15 cellular contexts compared by ENCODE assay signal in the genomic region with DNA sequence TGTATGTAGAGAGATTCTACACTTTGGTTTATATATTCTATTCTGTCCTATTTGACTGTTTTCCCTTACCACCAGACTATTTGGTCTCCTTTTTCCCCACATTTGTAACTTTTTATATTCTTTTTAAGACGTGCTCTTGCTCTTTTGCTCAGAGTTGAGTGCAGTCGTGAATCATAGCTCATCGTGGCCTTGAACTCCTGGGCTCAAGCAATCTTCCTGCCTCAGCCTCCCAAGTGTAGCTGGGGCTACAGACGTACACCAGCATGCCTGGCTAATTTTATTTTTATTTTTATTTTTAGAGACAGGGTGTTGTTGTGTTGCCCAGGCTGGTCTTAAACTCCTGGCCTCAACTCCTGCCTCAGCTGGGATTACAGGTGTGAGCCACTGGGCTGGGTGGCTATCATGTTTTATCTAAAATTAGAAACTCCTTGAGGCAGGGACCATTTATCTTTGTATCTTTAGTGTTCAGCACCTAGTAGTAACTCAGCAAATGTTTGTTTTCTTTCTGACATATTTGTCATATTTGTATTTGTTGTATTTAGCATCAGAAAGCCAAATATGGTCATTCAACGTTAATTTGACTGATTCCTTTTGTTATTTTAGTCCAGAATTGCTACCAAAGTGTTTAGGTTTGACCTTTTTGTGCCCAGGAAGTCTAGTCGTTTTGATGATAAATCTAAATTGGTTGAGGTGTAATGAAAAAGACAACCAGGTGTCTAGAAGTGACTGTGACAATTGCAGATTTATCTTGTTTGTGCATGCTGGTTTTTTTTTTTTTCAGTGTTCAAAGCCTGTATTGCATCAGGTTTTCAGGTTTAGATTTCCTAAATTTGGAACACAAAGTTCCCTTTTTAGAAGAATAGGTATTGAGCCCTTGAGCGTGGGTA. TPM values are rescaled to one million over a fixed set of nuclear protein-coding genes. Genes with fewer than 3 reads are reported as not detected.
A peak's percentile ranks its signal among the peaks of the same experiment; 100 is the strongest.
DNase-seq lines count a peak whose midpoint lies in the region; ATAC-seq and TF ChIP-seq lines count a peak whose summit lies in the region.
"Had no signal": no experiment of that assay in that cellular context is flagged by ENCODE, and none has a peak within 500 bp of the region (broad histone marks: within the 10 kb centered on the region; RNA-seq: fewer than 3 reads in every experiment).

No MANE protein-coding gene starts in this region.

- H3K4me1 Mint-ChIP-seq in HFFc6 (ENCODE audit: low read depth) (peaks cover 70% of the 10 kb centered on the region), neural crest cell (peaks cover 25% of the 10 kb centered on the region)
- peaks cover 57% of the 10 kb centered on the region for H3K4me1 Mint-ChIP-seq in activated naive CD8-positive, alpha-beta T cell treated with anti-CD3 and anti-CD28 coated beads, Interleukin-2, amount 50 U/mL, for 24 hours

- peak overlapping the region; percentile 19; the same call in 1 of the 2 replicates for H3K4me3 Mint-ChIP-seq in HFFc6
- H3K4me3 Mint-ChIP-seq in activated naive CD8-positive, alpha-beta T cell treated with anti-CD3 and anti-CD28 coated beads, Interleukin-2, amount 50 U/mL, for 24 hours: peak overlapping the region; percentile 50
- H3K4me3 Mint-ChIP-seq in neural crest cell: no peak overlapping the region
- H3K4me3 Mint-ChIP-seq: activated CD8-positive, alpha-beta memory T cell treated with anti-CD3 and anti-CD28 coated beads, Interleukin-2, amount 10 ng/mL, durations not matched to agents 7 days and 5 days had no signal

- no peak for ATAC-seq in activated naive CD8-positive, alpha-beta T cell treated with anti-CD3 and anti-CD28 coated beads, Interleukin-2, amount 50 U/mL, for 24 hours
- no peak for ATAC-seq in left cardiac atrium
- ATAC-seq: activated CD8-positive, alpha-beta memory T cell treated with anti-CD3 and anti-CD28 coated beads, Interleukin-2, amount 10 ng/mL, durations not matched to agents 7 days and 5 days had no signal

- DNase-seq in EH (ENCODE audit: low read depth) (peak; percentile 15), HFFc6 (no peak), neural crest cell (ENCODE audit: low read depth, low spot score) (no peak), DMS153 (lab: John Stamatoyannopoulos, UW) (no peak), GM20000 (ENCODE audit: low spot score) (no peak), GF-D8 (lab: John Stamatoyannopoulos, UW) (no peak), left cardiac atrium (no peak)
- DNase-seq in activated naive CD8-positive, alpha-beta T cell treated with anti-CD3 and anti-CD28 coated beads, Interleukin-2, amount 50 U/mL, for 24 hours: no peak
- DNase-seq: activated CD8-positive, alpha-beta memory T cell treated with anti-CD3 and anti-CD28 coated beads, Interleukin-2, amount 10 ng/mL, durations not matched to agents 7 days and 5 days; Calu3; effector memory CD4-positive, alpha-beta T cell; GOT3; Peyer's patch; spleen; upper lobe of left lung had no signal

- TF ChIP-seq CTCF in HFFc6 (IDR thresholded peaks at IDR 0.05) (no peak), neural crest cell (conservative IDR thresholded peaks at IDR 0.05) (no peak), GM20000 (IDR thresholded peaks at IDR 0.05; ENCODE audit: extremely low read depth, missing control alignments) (no peak)

- H3K36me3 Mint-ChIP-seq in HFFc6 (ENCODE audit: low read depth): peaks cover 31% of the 10 kb centered on the region
- H3K36me3 Mint-ChIP-seq in activated naive CD8-positive, alpha-beta T cell treated with anti-CD3 and anti-CD28 coated beads, Interleukin-2, amount 50 U/mL, for 24 hours (ENCODE audit: low read depth): peaks cover 18% of the 10 kb centered on the region
- peaks cover 14% of the 10 kb centered on the region for H3K36me3 Mint-ChIP-seq in neural crest cell (ENCODE audit: low read depth)

- H3K9me3 Mint-ChIP-seq in HFFc6 (no peaks in the 10 kb centered on the region), neural crest cell (peaks cover 7% of the 10 kb centered on the region)
- peaks cover 6% of the 10 kb centered on the region for H3K9me3 Mint-ChIP-seq in activated naive CD8-positive, alpha-beta T cell treated with anti-CD3 and anti-CD28 coated beads, Interleukin-2, amount 50 U/mL, for 24 hours

- intact Hi-C loops in left cardiac atrium (cut with DNase I): loop anchor here in 1 of 2 donors (5.0 kb wide), 1 partner anchor 43 kb away; a partner anchor contains a TSS

- H3K27ac Mint-ChIP-seq in HFFc6 (peak overlapping the region; percentile 34), neural crest cell (ENCODE audit: unreplicated experiment) (peak overlapping the region; percentile 53)
- H3K27ac Mint-ChIP-seq in activated naive CD8-positive, alpha-beta T cell treated with anti-CD3 and anti-CD28 coated beads, Interleukin-2, amount 50 U/mL, for 24 hours: peak overlapping the region; percentile 49
- H3K27ac Mint-ChIP-seq: activated CD8-positive, alpha-beta memory T cell treated with anti-CD3 and anti-CD28 coated beads, Interleukin-2, amount 10 ng/mL, durations not matched to agents 7 days and 5 days had no signal

- H3K27me3 Mint-ChIP-seq in HFFc6 (ENCODE audit: insufficient read depth) (peaks cover 3% of the 10 kb centered on the region; the same call in 1 of the 2 replicates), neural crest cell (ENCODE audit: low read depth) (no peaks in the 10 kb centered on the region)
- H3K27me3 Mint-ChIP-seq in activated naive CD8-positive, alpha-beta T cell treated with anti-CD3 and anti-CD28 coated beads, Interleukin-2, amount 50 U/mL, for 24 hours: no peaks in the 10 kb centered on the region
- H3K27me3 Mint-ChIP-seq: activated CD8-positive, alpha-beta memory T cell treated with anti-CD3 and anti-CD28 coated beads, Interleukin-2, amount 10 ng/mL, durations not matched to agents 7 days and 5 days had no signal

RNA-seq across cellular contexts. Expression of a gene that starts 44.3 kb away (rescaled TPM):
- 100 to 1,000 TPM in 5 of 6 experiments, 10 to 100 TPM in 1; 97.5 to 127 (median 114) TPM for total RNA-seq in HFFc6 (2021; fragmentation: NEBNext Ultra II Directional; extraction: Animal tissue kit (Norgen Biotek cat#: 25700))
- total RNA-seq in neural crest cell (51.2 and 52.2 TPM in 2 replicates), left cardiac atrium (10 to 100 TPM; 39.9 to 40.2 TPM)
